In the genomic region with DNA sequence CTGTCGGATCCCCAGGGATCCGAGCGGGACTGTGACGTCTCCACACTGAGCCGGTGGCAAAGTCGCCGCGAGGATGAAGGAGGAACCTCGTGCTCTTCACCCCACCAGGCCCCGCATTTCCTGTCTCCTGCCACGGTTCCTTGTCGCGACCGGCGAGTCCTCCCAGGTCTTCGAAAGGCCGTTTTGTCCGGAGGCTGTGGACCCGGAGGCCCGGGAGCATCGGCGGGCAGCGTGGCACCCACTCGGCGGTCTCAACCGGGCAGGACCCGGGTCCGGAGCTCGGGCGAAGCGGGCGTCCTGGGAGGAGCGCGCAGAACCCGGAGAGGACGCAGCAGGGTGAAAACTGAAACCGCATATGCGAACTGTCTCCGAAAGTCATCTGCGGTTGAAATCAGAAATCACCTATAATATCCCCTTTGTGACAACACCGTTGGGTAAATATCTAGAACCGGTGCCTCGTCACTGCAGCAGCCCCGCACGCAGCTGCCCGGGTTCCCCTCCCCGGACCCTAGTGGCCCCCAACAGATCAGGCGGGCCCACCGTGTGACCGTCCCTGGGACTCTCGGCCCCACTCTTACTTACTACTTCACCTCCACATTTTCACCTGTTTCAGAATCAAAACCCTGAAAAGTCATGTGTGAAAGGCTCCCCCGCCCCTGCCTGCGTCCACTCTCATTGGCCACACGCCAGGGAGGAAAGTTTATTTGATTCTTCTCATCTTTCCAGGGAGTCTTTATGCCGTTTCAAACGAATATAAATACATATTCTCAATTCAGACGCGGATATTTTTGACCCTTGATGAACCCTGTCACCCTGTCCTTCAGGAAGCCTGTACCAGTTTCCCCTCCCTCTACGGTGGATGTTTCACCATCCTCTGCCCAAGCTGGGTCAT, we compare ENCODE assay signal across 8 cellular contexts. TPM values are rescaled to one million over a fixed set of nuclear protein-coding genes. Genes with fewer than 3 reads are reported as not detected.
DNase-seq lines count a peak whose midpoint lies in the region; ATAC-seq and TF ChIP-seq lines count a peak whose summit lies in the region.

No MANE protein-coding gene starts in this region.

- H3K4me1 Mint-ChIP-seq in effector memory CD8-positive, alpha-beta T cell (ENCODE audit: low read depth in 2 of 2) = peaks cover 24 to 34% of the 10 kb centered on the region in 2 donors

- no peak overlapping the region for H4K8ac ChIP-seq in neuronal stem cell (ENCODE audit: low read depth, low read length)

- peak overlapping the region; percentile 36 for H2AK5ac ChIP-seq in neuronal stem cell (ENCODE audit: low read depth, low read length)

- peak overlapping the region; percentile 76 to 85 for H3K4me3 Mint-ChIP-seq in effector memory CD8-positive, alpha-beta T cell

- H3K9ac ChIP-seq in neuronal stem cell (ENCODE audit: low read depth, low read length, poor library complexity) = no peak overlapping the region

- no peaks in the 10 kb centered on the region for H3K9me3 Mint-ChIP-seq in effector memory CD8-positive, alpha-beta T cell

- peak overlapping the region; percentile 56 for H3K4me3 ChIP-seq in AG09309 (ENCODE audit: control insufficient read depth, low read depth, low read length)
- peak overlapping the region; percentile 8 to 44 for H3K4me3 ChIP-seq in neuronal stem cell (ENCODE audit: low read length in 2 of 2)

- peak overlapping the region; percentile 83 for H2AFZ ChIP-seq in neuronal stem cell (ENCODE audit: low read length)

- H3K36me3 Mint-ChIP-seq in effector memory CD8-positive, alpha-beta T cell (ENCODE audit: insufficient read depth) = peaks cover 34% of the 10 kb centered on the region

- no CpG with 5 or more reads among the region's 59 CpGs for WGBS in neuronal stem cell (ENCODE audit: extremely low coverage in 2 of 2, insufficient read length in 2 of 2, insufficient replicate concordance in 1 of 2), 2 donors

- H2BK5ac ChIP-seq in neuronal stem cell (ENCODE audit: low read length) = no peak overlapping the region

- ATAC-seq in GM18909 (IDR thresholded peaks at IDR 0.05; ENCODE audit: poor library complexity, unreplicated experiment) (peak; percentile 74), HG03135 (IDR thresholded peaks at IDR 0.05; ENCODE audit: unreplicated experiment) (peak; percentile 77), GM19328 (IDR thresholded peaks at IDR 0.05; ENCODE audit: unreplicated experiment) (no peak)
- ATAC-seq in effector memory CD8-positive, alpha-beta T cell (replicated peaks) = peak; percentile 58

- peak overlapping the region; percentile 27 for H3K14ac ChIP-seq in neuronal stem cell (ENCODE audit: low read length)

- no peak overlapping the region for H4K91ac ChIP-seq in neuronal stem cell (ENCODE audit: low read depth, low read length, poor library complexity)

- peaks cover 3 to 6% of the 10 kb centered on the region in 2 donors for H3K9me3 ChIP-seq in neuronal stem cell (replicated peaks in 1 of 2; ENCODE audit: control insufficient read depth in 2 of 2, insufficient read depth in 1 of 2, low read depth in 1 of 2, low read length in 2 of 2)

- no peak overlapping the region for H3K27ac ChIP-seq in neuronal stem cell (replicated peaks; ENCODE audit: low read length)

- H3K79me1 ChIP-seq in neuronal stem cell (ENCODE audit: low read depth, low read length) = no peaks in the 10 kb centered on the region

- H2BK12ac ChIP-seq in neuronal stem cell (ENCODE audit: low read length) = no peak overlapping the region

- no peak overlapping the region for H2BK120ac ChIP-seq in neuronal stem cell (ENCODE audit: low read depth, low read length)

- H3K27ac Mint-ChIP-seq in effector memory CD8-positive, alpha-beta T cell = peak overlapping the region; percentile 87 to 97

- H3K23ac ChIP-seq in neuronal stem cell (ENCODE audit: low read depth, low read length, poor library complexity) = peak overlapping the region; percentile 48

- TF ChIP-seq CTCF in AG09309 (IDR thresholded peaks at IDR 0.05; ENCODE audit: control insufficient read depth, insufficient read depth, low read depth, low read length, missing control alignments) = no peak

- H2BK15ac ChIP-seq in neuronal stem cell (ENCODE audit: low read length) = no peak overlapping the region

- peak overlapping the region; percentile 32 for H3K4me2 ChIP-seq in neuronal stem cell (ENCODE audit: insufficient read depth, low read length, poor library complexity, severe bottlenecking)

- no peaks in the 10 kb centered on the region for H3K36me3 ChIP-seq in neuronal stem cell (replicated peaks in 1 of 2; ENCODE audit: control insufficient read depth in 2 of 2, insufficient read depth in 2 of 2, low read length in 2 of 2)

- DNase-seq in AG09309 (ENCODE audit: low read depth) = no peak
- peak; percentile 45 for DNase-seq in T-helper 22 cell (ENCODE audit: low read depth)
- DNase-seq in effector memory CD8-positive, alpha-beta T cell = peak; percentile 57 to 67 (median 58)
- DNase-seq in neuronal stem cell (ENCODE audit: low spot score) = no peak
- no peak for DNase-seq in DMS153 treated with DMSO at 0.1 percent for 48 hours (lab: John Stamatoyannopoulos, UW; ENCODE audit: unreplicated experiment)

- H3K4ac ChIP-seq in neuronal stem cell (ENCODE audit: low read length) = no peak overlapping the region

- H3K4me1 ChIP-seq in neuronal stem cell (ENCODE audit: control insufficient read depth in 2 of 2, insufficient read depth in 1 of 2, low read depth in 1 of 2, low read length in 2 of 2) = peaks cover 3 to 5% of the 10 kb centered on the region in 2 donors

- peaks cover 32 to 88% (median 84%) of the 10 kb centered on the region in 3 experiments for H3K27me3 ChIP-seq in neuronal stem cell (ENCODE audit: control insufficient read depth in 3 of 3, insufficient read depth in 3 of 3, low read depth in 1 of 3, low read length in 3 of 3)

- peak overlapping the region; percentile 84 for H3K18ac ChIP-seq in neuronal stem cell (ENCODE audit: low read length)

- peaks cover 64 to 69% of the 10 kb centered on the region in 2 donors for H3K27me3 Mint-ChIP-seq in effector memory CD8-positive, alpha-beta T cell

RNA-seq across cellular contexts. Expression of gene ULBP2, which starts 3.0 kb away (rescaled TPM):
- polyA plus RNA-seq in neuronal stem cell (2013, experiment 1 of 2) = not detected
- 0.03 TPM for polyA plus RNA-seq in neuronal stem cell (2013, experiment 2 of 2)

RNA-seq across cellular contexts. Expression of gene RAET1G, which starts 15.9 kb away (rescaled TPM):
- polyA plus RNA-seq in neuronal stem cell (2013, experiment 1 of 2) = 0.04 TPM
- polyA plus RNA-seq in neuronal stem cell (2013, experiment 2 of 2) = not detected

RNA-seq across cellular contexts. Expression of gene ULBP1, which starts 24.9 kb away (rescaled TPM):
- 2.0 TPM for polyA plus RNA-seq in neuronal stem cell (2013, experiment 1 of 2)
- polyA plus RNA-seq in neuronal stem cell (2013, experiment 2 of 2) = 2.1 TPM

RNA-seq across cellular contexts. Expression of gene RAET1E, which starts 40.9 kb away (rescaled TPM):
- polyA plus RNA-seq in neuronal stem cell (2013, experiment 1 of 2) = not detected
- not detected for polyA plus RNA-seq in neuronal stem cell (2013, experiment 2 of 2)

Comparison
In these comparisons a context has a peak if more than half of its experiments do, and no peak if none do; other contexts are left out.
1. DNase-seq: peak in T-helper 22 cell (single experiment) and effector memory CD8-positive, alpha-beta T cell (3 of 3); none in AG09309 (single experiment), neuronal stem cell (single experiment) and DMS153 treated with DMSO at 0.1 percent for 48 hours (single experiment).